ENCODE assay signal across 15 cellular contexts in the genomic region with DNA sequence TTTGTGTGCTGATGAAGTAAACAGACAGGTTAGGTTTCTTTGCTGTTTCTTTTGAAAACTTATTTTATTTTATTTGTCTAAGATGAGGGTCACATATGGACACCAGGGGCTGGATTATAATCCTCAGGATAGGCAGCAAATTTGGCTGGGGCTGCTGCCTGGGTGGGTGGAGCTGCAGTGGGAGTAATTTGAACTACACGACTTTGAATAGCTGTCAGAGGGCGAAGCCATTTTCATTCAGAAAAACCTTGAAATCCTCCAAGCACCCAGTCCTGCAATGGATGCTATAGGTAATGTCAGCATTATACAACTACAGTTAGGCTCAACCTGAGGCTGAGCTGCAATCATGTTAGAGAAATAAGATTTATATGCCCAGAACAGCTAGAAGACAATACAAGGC. TPM values are rescaled to one million over a fixed set of nuclear protein-coding genes. Genes with fewer than 3 reads are reported as not detected.
DNase-seq lines count a peak whose midpoint lies in the region; ATAC-seq and TF ChIP-seq lines count a peak whose summit lies in the region.
"Had no signal": no experiment of that assay in that cellular context is flagged by ENCODE, and none has a peak within 500 bp of the region (broad histone marks: within the 10 kb centered on the region; RNA-seq: fewer than 3 reads in every experiment).

No MANE protein-coding gene starts in this region.

- peaks cover 10% of the 10 kb centered on the region for H3K4me1 Mint-ChIP-seq in Caco-2 (ENCODE audit: low read depth, unreplicated experiment)
- peaks cover 44% of the 10 kb centered on the region for H3K4me1 Mint-ChIP-seq in MCF 10A (ENCODE audit: insufficient read depth, unreplicated experiment)
- H3K4me1 Mint-ChIP-seq in activated CD4-positive, alpha-beta T cell treated with anti-CD3 and anti-CD28 coated beads for 36 hours = peaks cover 13% of the 10 kb centered on the region
- H3K4me1 Mint-ChIP-seq in T-cell = peaks cover 4 to 6% (median 5%) of the 10 kb centered on the region in 3 donors

- H2BK15ac ChIP-seq in mesendoderm (replicated peaks; ENCODE audit: low read depth) = no peak overlapping the region

- H3K36me3 Mint-ChIP-seq in Caco-2 (ENCODE audit: insufficient read depth, unreplicated experiment) (no peaks in the 10 kb centered on the region), MCF 10A (ENCODE audit: insufficient read depth, unreplicated experiment) (no peaks in the 10 kb centered on the region), T-cell (no peaks in the 10 kb centered on the region)
- no peaks in the 10 kb centered on the region for H3K36me3 Mint-ChIP-seq in activated CD4-positive, alpha-beta T cell treated with anti-CD3 and anti-CD28 coated beads for 36 hours (ENCODE audit: low read depth)

- POLR2A ChIA-PET in Caco-2 (lab: Charles Lee) (no interaction called here), MCF 10A (lab: Yijun Ruan, JAX) (interaction anchor here (0.8 kb wide), 1 partner anchor 34 kb away, joined by 3 read pairs; no protein-coding TSS in a partner anchor), T-cell (lab: Charles Lee) (no interaction called here)
- POLR2A ChIA-PET in activated CD4-positive, alpha-beta T cell treated with anti-CD3 and anti-CD28 coated beads for 36 hours (lab: Charles Lee) = interaction anchor here (0.7 to 1.1 kb wide), 2 partner anchors 17 to 62 kb away, joined by 3 to 5 read pairs; a partner anchor contains a TSS

- CTCF ChIA-PET in Caco-2 (lab: Charles Lee) = no interaction called here
- CTCF ChIA-PET in MCF 10A (lab: Yijun Ruan, JAX) = interaction anchor here (1.0 to 1.2 kb wide), 4 partner anchors 198 to 1076 kb away, joined by 3 to 4 read pairs (median 3); no protein-coding TSS in a partner anchor
- CTCF ChIA-PET in activated CD4-positive, alpha-beta T cell treated with anti-CD3 and anti-CD28 coated beads for 36 hours (lab: Charles Lee) = no interaction called here
- CTCF ChIA-PET in T-cell (lab: Charles Lee) = no interaction called here

- no peak overlapping the region for H3K27ac ChIP-seq in mesendoderm (ENCODE audit: low read depth, low read length)
- H3K27ac ChIP-seq in smooth muscle cell (ENCODE audit: low read depth) = peak overlapping the region; percentile 96
- H3K27ac ChIP-seq: SK-N-MC had no signal

- intact Hi-C loops in Caco-2 (cut with micrococcal nuclease; ENCODE audit: unreplicated experiment) = no loop called here
- intact Hi-C loops in MCF 10A (cut with micrococcal nuclease) = no loop called here
- intact Hi-C loops in activated CD4-positive, alpha-beta T cell treated with anti-CD3 and anti-CD28 coated beads for 36 hours (cut with DNase I, micrococcal nuclease) = no loop called here

- H3K4me3 Mint-ChIP-seq in Caco-2 (ENCODE audit: unreplicated experiment) = peak overlapping the region; percentile 61
- H3K4me3 Mint-ChIP-seq in MCF 10A (ENCODE audit: unreplicated experiment) = peak overlapping the region; percentile 48
- H3K4me3 Mint-ChIP-seq in activated CD4-positive, alpha-beta T cell treated with anti-CD3 and anti-CD28 coated beads for 36 hours = no peak overlapping the region
- H3K4me3 Mint-ChIP-seq in T-cell = no peak overlapping the region
- H3K4me3 Mint-ChIP-seq: activated CD4-positive, alpha-beta memory T cell treated with anti-CD3 and anti-CD28 coated beads, Interleukin-2, amount 10 ng/mL, durations not matched to agents 7 days and 5 days had no signal

- H3K9me3 Mint-ChIP-seq in Caco-2 (ENCODE audit: unreplicated experiment) (no peaks in the 10 kb centered on the region), MCF 10A (ENCODE audit: unreplicated experiment) (no peaks in the 10 kb centered on the region), T-cell (no peaks in the 10 kb centered on the region)
- no peaks in the 10 kb centered on the region for H3K9me3 Mint-ChIP-seq in activated CD4-positive, alpha-beta T cell treated with anti-CD3 and anti-CD28 coated beads for 36 hours (ENCODE audit: low read depth)

- TF ChIP-seq CTCF in Caco-2 (IDR thresholded peaks at IDR 0.05; ENCODE audit: insufficient read depth in 1 of 2, low read depth in 1 of 2, low read length in 1 of 2, severe bottlenecking in 1 of 2, unreplicated experiment in 1 of 2) (no peak), MCF 10A (IDR thresholded peaks at IDR 0.05; ENCODE audit: unreplicated experiment) (no peak), smooth muscle cell (IDR thresholded peaks at IDR 0.05; ENCODE audit: borderline replicate concordance, insufficient read depth, poor library complexity, severe bottlenecking) (no peak)

- H3F3A ChIP-seq in smooth muscle cell (ENCODE audit: low read depth) = peaks cover 6% of the 10 kb centered on the region

- no peaks in the 10 kb centered on the region for H3K27me3 Mint-ChIP-seq in Caco-2 (ENCODE audit: insufficient read depth, unreplicated experiment)
- no peaks in the 10 kb centered on the region for H3K27me3 Mint-ChIP-seq in MCF 10A (ENCODE audit: insufficient read depth, unreplicated experiment)
- peaks cover 20% of the 10 kb centered on the region for H3K27me3 Mint-ChIP-seq in activated CD4-positive, alpha-beta T cell treated with anti-CD3 and anti-CD28 coated beads for 36 hours
- peaks cover 0 to 3% of the 10 kb centered on the region in 2 donors for H3K27me3 Mint-ChIP-seq in T-cell

- H3K36me3 ChIP-seq in Caco-2 (ENCODE audit: control insufficient read depth, insufficient read depth, low read length) (no peaks in the 10 kb centered on the region), mesendoderm (ENCODE audit: control insufficient read depth, insufficient read depth, low read length) (no peaks in the 10 kb centered on the region), smooth muscle cell (ENCODE audit: low read depth) (no peaks in the 10 kb centered on the region)
- H3K36me3 ChIP-seq: HAP-1, upper lobe of left lung had no signal

- H3K79me2 ChIP-seq in mesendoderm (ENCODE audit: control insufficient read depth, insufficient read depth, low read length) (no peaks in the 10 kb centered on the region), smooth muscle cell (ENCODE audit: low read depth) (peaks cover 68% of the 10 kb centered on the region)

- H3K27me3 ChIP-seq in Caco-2 (replicated peaks; ENCODE audit: control insufficient read depth, insufficient read depth, low read length) (no peaks in the 10 kb centered on the region), mesendoderm (ENCODE audit: insufficient read depth, low read length, poor library complexity) (no peaks in the 10 kb centered on the region), smooth muscle cell (ENCODE audit: low read depth) (no peaks in the 10 kb centered on the region)
- H3K27me3 ChIP-seq: upper lobe of left lung had no signal

- no peak overlapping the region for H3K18ac ChIP-seq in mesendoderm (ENCODE audit: low read length)

- peaks cover 5% of the 10 kb centered on the region for H3K79me1 ChIP-seq in mesendoderm (ENCODE audit: low read length)

- no peak overlapping the region for H3K23ac ChIP-seq in mesendoderm (ENCODE audit: low read length)

- H3K4me3 ChIP-seq in Caco-2 (ENCODE audit: low read depth, low read length) = no peak overlapping the region
- H3K4me3 ChIP-seq in mesendoderm (ENCODE audit: low read length) = no peak overlapping the region
- peak overlapping the region; percentile 15 for H3K4me3 ChIP-seq in smooth muscle cell
- H3K4me3 ChIP-seq: HAP-1, SK-N-MC, upper lobe of left lung had no signal

- no CpG with 5 or more reads among the region's 2 CpGs for WGBS in mesendoderm (ENCODE audit: extremely low coverage, insufficient coverage, low lambda C conversion rate)
- 70% methylated on average over 2 of the region's 2 CpGs for WGBS in smooth muscle cell (ENCODE audit: low lambda C conversion rate)

- H4K20me1 ChIP-seq in smooth muscle cell (ENCODE audit: low read depth) = peaks cover 12% of the 10 kb centered on the region

- peak overlapping the region; percentile 28 for H3K56ac ChIP-seq in mesendoderm (ENCODE audit: low read length)

- no peaks in the 10 kb centered on the region for H3K9me3 ChIP-seq in Caco-2
- H3K9me3 ChIP-seq in smooth muscle cell (replicated peaks; ENCODE audit: low read depth) = no peaks in the 10 kb centered on the region
- H3K9me3 ChIP-seq: HAP-1, upper lobe of left lung had no signal

- no peak overlapping the region for H2BK120ac ChIP-seq in mesendoderm (ENCODE audit: low read depth, low read length)

- DNase-seq in Caco-2 = no peak
- DNase-seq in MCF 10A (ENCODE audit: unreplicated experiment) = no peak
- DNase-seq in mesendoderm = no peak
- no peak for DNase-seq in smooth muscle cell (lab: John Stamatoyannopoulos, UW; ENCODE audit: unreplicated experiment)
- no peak for DNase-seq in DMS 273 (lab: John Stamatoyannopoulos, UW; ENCODE audit: unreplicated experiment)
- no peak for DNase-seq in activated CD4-positive, alpha-beta T cell treated with anti-CD3 and anti-CD28 coated beads for 36 hours
- DNase-seq in T-cell = no peak
- DNase-seq: activated CD4-positive, alpha-beta memory T cell treated with anti-CD3 and anti-CD28 coated beads, Interleukin-2, amount 10 ng/mL, durations not matched to agents 7 days and 5 days; NCI-H2029 treated with DMSO at 0.1 percent for 48 hours; NCI-H524; upper lobe of left lung had no signal

- BruUV-seq in Caco-2 (replicated peaks; lab: Mats Ljungman, UMichigan) (no TSS peak), MCF 10A (replicated peaks; lab: Mats Ljungman, UMichigan) (no TSS peak)

- H2AFZ ChIP-seq in smooth muscle cell (ENCODE audit: low read depth) = no peak overlapping the region

- peak overlapping the region; percentile 27 for H2AK5ac ChIP-seq in mesendoderm (ENCODE audit: low read length)

- peak overlapping the region; percentile 78 for H3K27ac Mint-ChIP-seq in Caco-2 (ENCODE audit: unreplicated experiment)
- H3K27ac Mint-ChIP-seq in MCF 10A (ENCODE audit: low read depth, unreplicated experiment) = peak overlapping the region; percentile 72
- H3K27ac Mint-ChIP-seq in activated CD4-positive, alpha-beta T cell treated with anti-CD3 and anti-CD28 coated beads for 36 hours = no peak overlapping the region
- no peak overlapping the region for H3K27ac Mint-ChIP-seq in T-cell
- H3K27ac Mint-ChIP-seq: activated CD4-positive, alpha-beta memory T cell treated with anti-CD3 and anti-CD28 coated beads, Interleukin-2, amount 10 ng/mL, durations not matched to agents 7 days and 5 days had no signal

- no peak overlapping the region for H3K4ac ChIP-seq in mesendoderm (ENCODE audit: low read depth, low read length)

- no peak overlapping the region for H2BK5ac ChIP-seq in mesendoderm (ENCODE audit: low read length)

- H3K4me2 ChIP-seq in mesendoderm (ENCODE audit: low read length) = no peak overlapping the region
- H3K4me2 ChIP-seq in smooth muscle cell = peak overlapping the region; percentile 32

- H3K4me1 ChIP-seq in Caco-2 (peaks cover 7% of the 10 kb centered on the region; the same call in 1 of the 2 replicates), mesendoderm (ENCODE audit: control insufficient read depth, low read depth, low read length) (peaks cover 16% of the 10 kb centered on the region), smooth muscle cell (ENCODE audit: low read depth) (peaks cover 37% of the 10 kb centered on the region)
- H3K4me1 ChIP-seq: HAP-1 had no signal

- H3K9ac ChIP-seq in mesendoderm (ENCODE audit: low read length) = no peak overlapping the region
- peak overlapping the region; percentile 30 for H3K9ac ChIP-seq in smooth muscle cell (ENCODE audit: low read depth)

- H4K5ac ChIP-seq in mesendoderm (ENCODE audit: low read length) = no peak overlapping the region

- no peak for ATAC-seq in HG03045 (IDR thresholded peaks at IDR 0.05; ENCODE audit: unreplicated experiment)
- no peak for ATAC-seq in activated CD4-positive, alpha-beta T cell treated with anti-CD3 and anti-CD28 coated beads for 36 hours
- no peak for ATAC-seq in T-cell (replicated peaks in 1 of 4)

- H4K8ac ChIP-seq in mesendoderm (ENCODE audit: low read depth, low read length) = no peak overlapping the region

RNA-seq across cellular contexts. Expression of a gene that starts 16.6 kb away (rescaled TPM):
- 4.0 and 4.6 TPM in 2 replicates for total RNA-seq in Caco-2 (2022)
- total RNA-seq in MCF 10A (2022) = 4.8 and 4.9 TPM in 2 replicates
- 1.9 TPM for polyA plus RNA-seq in mesendoderm (2013, experiment 1 of 2)
- 1.9 TPM for polyA plus RNA-seq in mesendoderm (2013, experiment 2 of 2)
- total RNA-seq in smooth muscle cell = 17.7 and 19.2 TPM in 2 replicates
- 4.7 and 6.1 TPM in 2 replicates for polyA plus RNA-seq in smooth muscle cell
- 1 to 10 TPM; 6.3 to 6.6 TPM for total RNA-seq in activated CD4-positive, alpha-beta T cell treated with anti-CD3 and anti-CD28 coated beads for 36 hours
- 1 to 10 TPM; 1.6 to 5.7 (median 3.2) TPM for total RNA-seq in T-cell
- total RNA-seq: G401 had no signal

Comparison
In these comparisons a context has a peak if more than half of its experiments do, and no peak if none do; other contexts are left out.
1. H3K27ac Mint-ChIP-seq: peak in Caco-2 (single experiment) and MCF 10A (single experiment); none in activated CD4-positive, alpha-beta T cell treated with anti-CD3 and anti-CD28 coated beads for 36 hours (single experiment) and T-cell (0 of 2).
2. H3K4me3 Mint-ChIP-seq: peak in Caco-2 (single experiment) and MCF 10A (single experiment); none in activated CD4-positive, alpha-beta T cell treated with anti-CD3 and anti-CD28 coated beads for 36 hours (single experiment) and T-cell (0 of 3).
3. POLR2A ChIA-PET loops: an anchor here in MCF 10A (0.8 kb wide) and activated CD4-positive, alpha-beta T cell treated with anti-CD3 and anti-CD28 coated beads for 36 hours (0.7 to 1.1 kb wide); none called in Caco-2 and T-cell.